8 cellular contexts compared by ENCODE assay signal in the genomic region with DNA sequence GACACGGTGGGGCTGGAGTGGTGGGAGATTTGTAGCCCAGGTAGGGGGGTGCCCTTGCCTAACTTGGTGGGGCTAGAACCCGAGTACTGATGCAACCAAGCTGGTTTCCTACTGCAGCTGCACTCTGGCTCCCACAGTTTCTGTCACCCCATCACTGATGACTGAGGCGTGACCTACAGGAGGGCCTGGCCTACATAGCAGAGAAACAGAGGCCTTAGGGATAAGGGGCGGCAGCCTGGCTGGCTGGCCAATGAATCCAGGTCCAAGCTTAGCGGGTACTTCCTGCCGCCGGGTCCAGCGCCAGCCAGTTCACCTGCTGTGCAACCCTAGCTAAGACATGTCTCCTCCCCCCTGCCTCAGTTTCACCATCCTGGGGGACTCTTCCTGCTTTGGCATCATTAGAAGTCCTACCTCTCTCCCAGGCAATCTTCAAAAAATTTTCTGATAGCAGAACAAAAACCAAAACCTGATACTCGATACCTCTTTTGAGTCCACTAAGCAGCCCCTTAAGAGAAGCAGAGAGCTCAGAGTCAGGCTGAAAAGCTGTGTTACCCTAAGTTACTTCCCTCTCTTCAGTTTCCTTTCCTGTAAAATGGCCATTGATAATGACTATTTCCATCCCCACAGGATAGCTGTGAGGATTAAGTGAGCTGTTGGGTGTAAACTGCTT. TPM values are rescaled to one million over a fixed set of nuclear protein-coding genes. Genes with fewer than 3 reads are reported as not detected.
DNase-seq lines count a peak whose midpoint lies in the region; ATAC-seq and TF ChIP-seq lines count a peak whose summit lies in the region.

No MANE protein-coding gene starts in this region.

- no peak overlapping the region for H4K91ac ChIP-seq in H9 (ENCODE audit: insufficient read length, low read depth, low read length)

- H2BK12ac ChIP-seq in H9 (ENCODE audit: insufficient read length, low read depth, low read length), result no peak overlapping the region

- H3K79me2 ChIP-seq in H9 (ENCODE audit: insufficient read depth, low read length) (no peaks in the 10 kb centered on the region), neural progenitor cell (ENCODE audit: low read depth) (no peaks in the 10 kb centered on the region)

- no peak overlapping the region for H3K4ac ChIP-seq in H9 (ENCODE audit: low read depth, low read length)

- POLR2A ChIA-PET in activated CD8-positive, alpha-beta T cell treated with anti-CD3 and anti-CD28 coated beads, Interleukin-2, amount 10 ng/mL, durations not matched to agents 7 days and 5 days (lab: Charles Lee), result interaction anchor here (0.5 to 2.4 kb wide), 4 partner anchors 11 to 52 kb away, joined by 3 to 12 read pairs (median 5); no protein-coding TSS in a partner anchor

- H3K36me3 ChIP-seq in neural progenitor cell (no peaks in the 10 kb centered on the region), MG63 (no peaks in the 10 kb centered on the region; the same call in 1 of the 2 replicates)

- H3K9me3 ChIP-seq in H9 (ENCODE audit: control insufficient read depth, low read depth, low read length), result no peaks in the 10 kb centered on the region
- no peaks in the 10 kb centered on the region for H3K9me3 ChIP-seq in neural progenitor cell (ENCODE audit: low read depth)
- H3K9me3 ChIP-seq in MG63, result no peaks in the 10 kb centered on the region

- no peaks in the 10 kb centered on the region for H3K9me3 Mint-ChIP-seq in H9
- no peaks in the 10 kb centered on the region for H3K9me3 Mint-ChIP-seq in activated CD8-positive, alpha-beta T cell treated with anti-CD3 and anti-CD28 coated beads, Interleukin-2, amount 10 ng/mL, durations not matched to agents 7 days and 5 days (ENCODE audit: insufficient read depth)
- no peaks in the 10 kb centered on the region for H3K9me3 Mint-ChIP-seq in neural progenitor cell

- peak; percentile 14 for ATAC-seq in GM18517 (IDR thresholded peaks at IDR 0.05; ENCODE audit: unreplicated experiment)
- ATAC-seq in activated CD8-positive, alpha-beta T cell treated with anti-CD3 and anti-CD28 coated beads, Interleukin-2, amount 10 ng/mL, durations not matched to agents 7 days and 5 days, result peak; percentile 4

- no peak overlapping the region for H2BK5ac ChIP-seq in H9 (ENCODE audit: insufficient read length, low read length)

- WGBS in H9 (ENCODE audit: extremely low coverage, insufficient read length, low lambda C conversion rate), result no CpG with 5 or more reads among the region's 9 CpGs

- peaks cover 25 to 28% of the 10 kb centered on the region in 2 experiments for H3K4me1 Mint-ChIP-seq in H9
- peaks cover 54% of the 10 kb centered on the region for H3K4me1 Mint-ChIP-seq in activated CD8-positive, alpha-beta T cell treated with anti-CD3 and anti-CD28 coated beads, Interleukin-2, amount 10 ng/mL, durations not matched to agents 7 days and 5 days (ENCODE audit: low read depth)
- peaks cover 19% of the 10 kb centered on the region for H3K4me1 Mint-ChIP-seq in neural progenitor cell

- no peak for TF ChIP-seq CTCF in H9 (conservative IDR thresholded peaks at IDR 0.05)
- no peak for TF ChIP-seq CTCF in neural progenitor cell (IDR thresholded peaks at IDR 0.05)

- H3K56ac ChIP-seq in H9 (ENCODE audit: insufficient read length, low read depth, low read length), result no peak overlapping the region

- H3K36me3 Mint-ChIP-seq in H9 (ENCODE audit: insufficient read depth in 1 of 3, low read depth in 3 of 3) (no peaks in the 10 kb centered on the region), neural progenitor cell (no peaks in the 10 kb centered on the region)
- H3K36me3 Mint-ChIP-seq in activated CD8-positive, alpha-beta T cell treated with anti-CD3 and anti-CD28 coated beads, Interleukin-2, amount 10 ng/mL, durations not matched to agents 7 days and 5 days (ENCODE audit: low read depth), result peaks cover 2% of the 10 kb centered on the region

- H3K9ac ChIP-seq in H9 (ENCODE audit: extremely low read depth, insufficient read length, low read length) (no peak overlapping the region), neural progenitor cell (no peak overlapping the region)

- no peak overlapping the region for H3K14ac ChIP-seq in H9 (ENCODE audit: insufficient read depth, low read length)

- no peaks in the 10 kb centered on the region for H4K20me1 ChIP-seq in H9 (ENCODE audit: control insufficient read depth, insufficient read depth, insufficient read length)
- H4K20me1 ChIP-seq in neural progenitor cell (ENCODE audit: low read depth), result no peaks in the 10 kb centered on the region

- no peak overlapping the region for H2BK15ac ChIP-seq in H9 (ENCODE audit: low read depth, low read length)

- H3K4me1 ChIP-seq in H9 (ENCODE audit: insufficient read depth, low read length), result peaks cover 6% of the 10 kb centered on the region; the same call in 1 of the 2 replicates
- peaks cover 13% of the 10 kb centered on the region for H3K4me1 ChIP-seq in neural progenitor cell

- no peak overlapping the region for H4K5ac ChIP-seq in H9 (ENCODE audit: insufficient read length, low read depth, low read length)

- H3K27ac Mint-ChIP-seq in H9 (peak overlapping the region in 2 of 3 experiments; percentile 49 to 80; a peak in 3 of 7 replicates), neural progenitor cell (no peak overlapping the region)
- peak overlapping the region; percentile 70 for H3K27ac Mint-ChIP-seq in activated CD8-positive, alpha-beta T cell treated with anti-CD3 and anti-CD28 coated beads, Interleukin-2, amount 10 ng/mL, durations not matched to agents 7 days and 5 days

- no peak overlapping the region for H2BK120ac ChIP-seq in H9 (ENCODE audit: low read depth, low read length, poor library complexity, severe bottlenecking)

- no peak overlapping the region for H4K8ac ChIP-seq in H9 (replicated peaks; ENCODE audit: insufficient read length, low read depth, low read length)

- H2AFZ ChIP-seq in H9 (ENCODE audit: low read length), result no peak overlapping the region
- H2AFZ ChIP-seq in neural progenitor cell (replicated peaks), result peak overlapping the region; percentile 21

- H2BK20ac ChIP-seq in H9 (ENCODE audit: low read depth, low read length, poor library complexity, severe bottlenecking), result no peak overlapping the region

- H2AK5ac ChIP-seq in H9 (ENCODE audit: insufficient read length, low read length), result no peak overlapping the region

- H3K4me2 ChIP-seq in H9 (ENCODE audit: insufficient read depth, insufficient read length, low read length) (no peak overlapping the region), neural progenitor cell (peak overlapping the region; percentile 39)

- H3K18ac ChIP-seq in H9 (ENCODE audit: insufficient read length, low read depth, low read length), result no peak overlapping the region

- no peak overlapping the region for H3K4me3 ChIP-seq in neural progenitor cell
- H3K4me3 ChIP-seq in MG63, result no peak overlapping the region

- H3K27me3 ChIP-seq in H9 (ENCODE audit: insufficient read depth, low read length), result no peaks in the 10 kb centered on the region
- no peaks in the 10 kb centered on the region for H3K27me3 ChIP-seq in neural progenitor cell
- H3K27me3 ChIP-seq in MG63, result no peaks in the 10 kb centered on the region

- peaks cover 2% of the 10 kb centered on the region for H3K27me3 Mint-ChIP-seq in H9 (ENCODE audit: low read depth)
- H3K27me3 Mint-ChIP-seq in activated CD8-positive, alpha-beta T cell treated with anti-CD3 and anti-CD28 coated beads, Interleukin-2, amount 10 ng/mL, durations not matched to agents 7 days and 5 days (ENCODE audit: low read depth), result no peaks in the 10 kb centered on the region
- no peaks in the 10 kb centered on the region for H3K27me3 Mint-ChIP-seq in neural progenitor cell (ENCODE audit: insufficient read depth, low read depth)

- H3K4me3 Mint-ChIP-seq in H9 (no peak overlapping the region), neural progenitor cell (no peak overlapping the region)
- H3K4me3 Mint-ChIP-seq in activated CD8-positive, alpha-beta T cell treated with anti-CD3 and anti-CD28 coated beads, Interleukin-2, amount 10 ng/mL, durations not matched to agents 7 days and 5 days, result peak overlapping the region; percentile 3

- no peak for DNase-seq in H9
- DNase-seq in activated CD8-positive, alpha-beta T cell treated with anti-CD3 and anti-CD28 coated beads, Interleukin-2, amount 10 ng/mL, durations not matched to agents 7 days and 5 days, result no peak
- no peak for DNase-seq in neural progenitor cell (ENCODE audit: low spot score)
- DNase-seq in stimulated activated CD8-positive, alpha-beta memory T cell treated with anti-CD3 and anti-CD28 coated beads, Interleukin-4, amount 100 ng/mL, for 48 hours, result no peak
- no peak for DNase-seq in iPS-NIHi11 (ENCODE audit: low spot score)
- DNase-seq in DMS153 treated with DMSO at 0.1 percent for 48 hours (lab: John Stamatoyannopoulos, UW; ENCODE audit: unreplicated experiment), result no peak
- no peak for DNase-seq in MG63

- H3F3A ChIP-seq in neural progenitor cell (ENCODE audit: low read depth), result peaks cover 15% of the 10 kb centered on the region

- H3K23ac ChIP-seq in H9 (ENCODE audit: insufficient read length, low read depth, low read length), result no peak overlapping the region

- no peaks in the 10 kb centered on the region for H3K79me1 ChIP-seq in H9 (ENCODE audit: insufficient read depth, low read depth, low read length, poor library complexity, severe bottlenecking)

- no peaks in the 10 kb centered on the region for H3K23me2 ChIP-seq in H9 (ENCODE audit: insufficient read length, low read depth, low read length, poor library complexity, severe bottlenecking)

- CTCF ChIA-PET in activated CD8-positive, alpha-beta T cell treated with anti-CD3 and anti-CD28 coated beads, Interleukin-2, amount 10 ng/mL, durations not matched to agents 7 days and 5 days (lab: Charles Lee), result interaction anchor here (0.7 to 1.3 kb wide), 7 partner anchors 17 to 119 kb away, joined by 3 to 5 read pairs (median 3); no protein-coding TSS in a partner anchor

- H3T11ph ChIP-seq in H9 (ENCODE audit: low read length), result no peak overlapping the region

- no peak overlapping the region for H3K27ac ChIP-seq in H9 (ENCODE audit: insufficient read length, low read depth, low read length)
- no peak overlapping the region for H3K27ac ChIP-seq in neural progenitor cell

RNA-seq across cellular contexts. Expression of a gene that starts 27.3 kb away (rescaled TPM):
- total RNA-seq in H9 (2021), result 15.0 and 15.6 TPM in 2 replicates
- 10 to 100 TPM; 14.0 to 15.8 TPM for total RNA-seq in activated CD8-positive, alpha-beta T cell treated with anti-CD3 and anti-CD28 coated beads, Interleukin-2, amount 10 ng/mL, durations not matched to agents 7 days and 5 days
- total RNA-seq in neural progenitor cell (ENCODE audit: low replicate concordance), result 11.5 and 14.2 TPM in 2 replicates
- 5.0 and 6.9 TPM in 2 replicates for total RNA-seq in MG63 (2014; rRNA removed; shearing (Covaris generic); ENCODE audit: low replicate concordance)

RNA-seq across cellular contexts. Expression of a gene that starts 44.7 kb away (rescaled TPM):
- 144 and 159 TPM in 2 replicates for total RNA-seq in H9 (2021)
- 100 to 1,000 TPM; 206 to 215 TPM for total RNA-seq in activated CD8-positive, alpha-beta T cell treated with anti-CD3 and anti-CD28 coated beads, Interleukin-2, amount 10 ng/mL, durations not matched to agents 7 days and 5 days
- total RNA-seq in neural progenitor cell (ENCODE audit: low replicate concordance), result 85.5 and 128 TPM in 2 replicates
- 302 and 372 TPM in 2 replicates for total RNA-seq in MG63 (2014; rRNA removed; shearing (Covaris generic); ENCODE audit: low replicate concordance)
